In genomic region chr19:51777570-51778460, GRCh38 we compare ENCODE assay signal across 1 cellular context.
TF ChIP-seq lines count a peak whose summit lies in the region.

No MANE protein-coding gene starts in this region.

TF ChIP-seq in endothelial cell of umbilical vein, 7 proteins besides CTCF, POLR2A, EP300 and RAD21:
- no peak for TF ChIP-seq JUN (IDR thresholded peaks at IDR 0.05; ENCODE audit: borderline replicate concordance, insufficient read depth, insufficient read length, low read depth)
- no peak for TF ChIP-seq GATA2 (IDR thresholded peaks at IDR 0.05; ENCODE audit: insufficient read depth, insufficient read length, low read depth, low read length)
- no peak for TF ChIP-seq EZH2 (IDR thresholded peaks at IDR 0.05; ENCODE audit: borderline replicate concordance, low read depth, low read length, severe bottlenecking)
- no peak for TF ChIP-seq FOS (IDR thresholded peaks at IDR 0.05; ENCODE audit: borderline replicate concordance, insufficient read depth, low read length)
- no peak for TF ChIP-seq MAX (IDR thresholded peaks at IDR 0.05; ENCODE audit: insufficient read depth, insufficient read length)
